8 cellular contexts compared by ENCODE assay signal in genomic region chr5:151047814-151048425, GRCh38. TPM values are rescaled to one million over a fixed set of nuclear protein-coding genes. Genes with fewer than 3 reads are reported as not detected.
DNase-seq lines count a peak whose midpoint lies in the region; ATAC-seq and TF ChIP-seq lines count a peak whose summit lies in the region.

No MANE protein-coding gene starts in this region.

- TF ChIP-seq CTCF in HFF-Myc (IDR thresholded peaks at IDR 0.05; ENCODE audit: low read depth, low read length, missing control alignments) (peak; percentile 84), parathyroid adenoma (IDR thresholded peaks at IDR 0.05) (peak; percentile 91)

- no peak overlapping the region for H3K9ac ChIP-seq in parathyroid adenoma

- H3K4me3 ChIP-seq in HFF-Myc (replicated peaks; ENCODE audit: low read depth, low read length) (no peak overlapping the region), parathyroid adenoma (ENCODE audit: low read depth, low read length) (no peak overlapping the region)

- H3K27me3 Mint-ChIP-seq in T-helper 17 cell = no peaks in the 10 kb centered on the region

- peak overlapping the region; percentile 6 for H3K27ac Mint-ChIP-seq in T-helper 17 cell

- H3K27me3 ChIP-seq in parathyroid adenoma (ENCODE audit: control insufficient read depth, insufficient read depth, low read length) = no peaks in the 10 kb centered on the region

- H3K4me2 ChIP-seq in parathyroid adenoma (ENCODE audit: low read length) = no peak overlapping the region

- H2AFZ ChIP-seq in parathyroid adenoma = no peak overlapping the region

- TF ChIP-seq POLR2A in erythroblast (IDR thresholded peaks at IDR 0.05; ENCODE audit: low read length) = no peak

- DNase-seq in GM03348 (ENCODE audit: low spot score) (peak; percentile 64), HFF-Myc (ENCODE audit: extremely low read depth, low read depth) (no peak), T-helper 17 cell (no peak), erythroblast (lab: John Stamatoyannopoulos, UW) (peak; percentile 24 to 40), posterior cingulate gyrus (no peak), MV-4-11 (lab: John Stamatoyannopoulos, UW) (no peak)

- H3K4me1 Mint-ChIP-seq in T-helper 17 cell = peaks cover 21% of the 10 kb centered on the region

- H3K4me3 Mint-ChIP-seq in T-helper 17 cell = no peak overlapping the region

- H3K27ac ChIP-seq in parathyroid adenoma = no peak overlapping the region

- H3K36me3 Mint-ChIP-seq in T-helper 17 cell (ENCODE audit: low read depth) = peaks cover 11% of the 10 kb centered on the region

- intact Hi-C loops in posterior cingulate gyrus (cut with DNase I) = no loop called here

- H3K79me2 ChIP-seq in parathyroid adenoma = peaks cover 17% of the 10 kb centered on the region

- no peaks in the 10 kb centered on the region for H3K9me3 ChIP-seq in T-helper 17 cell (ENCODE audit: control insufficient read depth, low read length, poor library complexity, severe bottlenecking)
- no peaks in the 10 kb centered on the region for H3K9me3 ChIP-seq in parathyroid adenoma (ENCODE audit: control insufficient read depth, low read length)

- no peaks in the 10 kb centered on the region for H3K36me3 ChIP-seq in parathyroid adenoma (ENCODE audit: control insufficient read depth, insufficient read depth, low read length)

- no peaks in the 10 kb centered on the region for H3K4me1 ChIP-seq in parathyroid adenoma

- ATAC-seq in T-helper 17 cell (peak; percentile 77), GM21447 (IDR thresholded peaks at IDR 0.05; ENCODE audit: unreplicated experiment) (no peak)

RNA-seq across cellular contexts. Expression of gene GPX3, which starts 27.5 kb away (rescaled TPM):
- under 1 TPM in 1 of 2 donors, not detected in 1; 0.22 TPM for total RNA-seq in T-helper 17 cell

RNA-seq across cellular contexts. Expression of gene TNIP1, which starts 32.9 kb away (rescaled TPM):
- 100 to 1,000 TPM; 227 to 245 TPM for total RNA-seq in T-helper 17 cell

Comparison
In these comparisons a context has a peak if more than half of its experiments do, and no peak if none do; other contexts are left out.
1. DNase-seq: peak in GM03348 (single experiment) and erythroblast (2 of 2); none in HFF-Myc (single experiment), T-helper 17 cell (0 of 3), posterior cingulate gyrus (0 of 10) and MV-4-11 (single experiment).